In the genomic region with DNA sequence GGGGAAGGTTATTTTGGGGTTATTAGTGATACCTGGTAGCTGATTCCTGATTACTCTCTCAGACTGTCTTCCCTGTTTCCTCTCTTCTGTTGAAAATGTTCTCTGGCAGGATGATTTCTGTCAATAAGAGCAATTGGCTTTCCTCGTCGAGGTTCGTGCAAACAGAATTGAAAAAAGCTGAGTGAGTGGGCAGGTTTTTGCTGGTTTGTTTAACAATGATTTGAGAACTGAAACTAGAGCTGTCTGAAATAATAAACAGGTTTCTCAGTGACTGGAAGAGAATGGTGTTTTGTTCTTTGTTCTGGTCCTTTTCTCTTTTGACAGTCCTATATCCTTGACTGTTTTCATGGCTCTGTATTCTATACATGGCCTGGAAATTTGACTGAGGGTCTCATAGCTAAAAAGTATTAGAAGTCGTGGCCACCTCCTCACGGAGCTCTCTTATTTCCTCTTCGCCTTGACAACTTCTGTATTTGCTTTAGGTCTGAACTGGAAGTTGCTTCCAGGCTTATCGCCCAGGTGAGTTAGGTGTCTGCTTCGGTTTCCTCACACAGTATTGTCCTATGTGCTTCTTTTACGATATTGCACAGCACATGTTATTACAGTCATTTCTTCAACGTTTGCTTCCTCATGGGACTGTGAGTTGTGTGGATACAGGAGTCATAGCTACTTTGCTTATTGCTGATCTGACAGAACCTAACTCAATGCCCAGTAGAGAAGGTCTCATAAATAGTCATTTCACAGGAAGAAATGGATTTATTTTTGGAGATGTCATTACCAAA, we compare ENCODE assay signal across 1 cellular context.
TF ChIP-seq lines count a peak whose summit lies in the region.

No MANE protein-coding gene starts in this region.

TF ChIP-seq in GM12878, 131 proteins besides CTCF, POLR2A, EP300 and RAD21 (continued from another document and continues in another):
- TF ChIP-seq KLF5 (IDR thresholded peaks at IDR 0.05; ENCODE audit: partially characterized antibody) (no peak), ASH2L (IDR thresholded peaks at IDR 0.05; ENCODE audit: borderline replicate concordance, low read depth) (no peak), BACH1 (IDR thresholded peaks at IDR 0.05; ENCODE audit: borderline replicate concordance) (peak; percentile 46; the same call in 1 of the 2 replicates), CBFB (IDR thresholded peaks at IDR 0.05; ENCODE audit: low read depth) (no peak), TAF1 (IDR thresholded peaks at IDR 0.05; ENCODE audit: borderline replicate concordance, low read depth, low read length) (no peak), MYC (IDR thresholded peaks at IDR 0.05; ENCODE audit: insufficient read depth, insufficient read length, insufficient replicate concordance, low read length, severe bottlenecking) (no peak), TCF3 (IDR thresholded peaks at IDR 0.05; ENCODE audit: borderline replicate concordance, insufficient read depth, low read depth, low read length) (no peak), CHD4 (IDR thresholded peaks at IDR 0.05) (no peak), POLR2AphosphoS5 (IDR thresholded peaks at IDR 0.05; ENCODE audit: low read length) (no peak), NFYA (IDR thresholded peaks at IDR 0.05; ENCODE audit: borderline replicate concordance, low read depth, low read length) (no peak), ZBED1 (IDR thresholded peaks at IDR 0.05; ENCODE audit: borderline replicate concordance) (no peak), SREBF2 (IDR thresholded peaks at IDR 0.05; ENCODE audit: low read length) (no peak), ZNF384 (IDR thresholded peaks at IDR 0.05; ENCODE audit: borderline replicate concordance, low read depth, low read length) (peak; percentile 43; the same call in 1 of the 2 replicates), DPF2 (IDR thresholded peaks at IDR 0.05) (peak; percentile 77), MXI1 (IDR thresholded peaks at IDR 0.05; ENCODE audit: low read depth, low read length) (no peak), ESRRA (IDR thresholded peaks at IDR 0.05; ENCODE audit: low read length) (no peak), NFXL1 (IDR thresholded peaks at IDR 0.05; ENCODE audit: borderline replicate concordance) (no peak), SMC3 (IDR thresholded peaks at IDR 0.05; ENCODE audit: borderline replicate concordance, low read length) (no peak), SIN3A (IDR thresholded peaks at IDR 0.05; ENCODE audit: low read depth, low read length) (no peak), ZNF24 (IDR thresholded peaks at IDR 0.05) (no peak), MTA2 (IDR thresholded peaks at IDR 0.05; ENCODE audit: low read depth) (peak; percentile 73), BCL11A (IDR thresholded peaks at IDR 0.05; ENCODE audit: low read depth, low read length) (peak; percentile 81), CHD1 (IDR thresholded peaks at IDR 0.05; ENCODE audit: low read depth, low read length) (no peak), MTA3 (IDR thresholded peaks at IDR 0.05; ENCODE audit: borderline replicate concordance, low read length) (no peak), SUZ12 (IDR thresholded peaks at IDR 0.05; ENCODE audit: unreplicated experiment) (no peak), BMI1 (IDR thresholded peaks at IDR 0.05; ENCODE audit: borderline replicate concordance) (0 out of 2 replicates have a peak, but pooled peaks have one; percentile 15)
- TF ChIP-seq, protein P1, sequence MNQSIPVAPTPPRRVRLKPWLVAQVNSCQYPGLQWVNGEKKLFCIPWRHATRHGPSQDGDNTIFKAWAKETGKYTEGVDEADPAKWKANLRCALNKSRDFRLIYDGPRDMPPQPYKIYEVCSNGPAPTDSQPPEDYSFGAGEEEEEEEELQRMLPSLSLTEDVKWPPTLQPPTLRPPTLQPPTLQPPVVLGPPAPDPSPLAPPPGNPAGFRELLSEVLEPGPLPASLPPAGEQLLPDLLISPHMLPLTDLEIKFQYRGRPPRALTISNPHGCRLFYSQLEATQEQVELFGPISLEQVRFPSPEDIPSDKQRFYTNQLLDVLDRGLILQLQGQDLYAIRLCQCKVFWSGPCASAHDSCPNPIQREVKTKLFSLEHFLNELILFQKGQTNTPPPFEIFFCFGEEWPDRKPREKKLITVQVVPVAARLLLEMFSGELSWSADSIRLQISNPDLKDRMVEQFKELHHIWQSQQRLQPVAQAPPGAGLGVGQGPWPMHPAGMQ (IDR thresholded peaks at IDR 0.05; ENCODE audit: borderline replicate concordance) = no peak
- TF ChIP-seq, protein P2, sequence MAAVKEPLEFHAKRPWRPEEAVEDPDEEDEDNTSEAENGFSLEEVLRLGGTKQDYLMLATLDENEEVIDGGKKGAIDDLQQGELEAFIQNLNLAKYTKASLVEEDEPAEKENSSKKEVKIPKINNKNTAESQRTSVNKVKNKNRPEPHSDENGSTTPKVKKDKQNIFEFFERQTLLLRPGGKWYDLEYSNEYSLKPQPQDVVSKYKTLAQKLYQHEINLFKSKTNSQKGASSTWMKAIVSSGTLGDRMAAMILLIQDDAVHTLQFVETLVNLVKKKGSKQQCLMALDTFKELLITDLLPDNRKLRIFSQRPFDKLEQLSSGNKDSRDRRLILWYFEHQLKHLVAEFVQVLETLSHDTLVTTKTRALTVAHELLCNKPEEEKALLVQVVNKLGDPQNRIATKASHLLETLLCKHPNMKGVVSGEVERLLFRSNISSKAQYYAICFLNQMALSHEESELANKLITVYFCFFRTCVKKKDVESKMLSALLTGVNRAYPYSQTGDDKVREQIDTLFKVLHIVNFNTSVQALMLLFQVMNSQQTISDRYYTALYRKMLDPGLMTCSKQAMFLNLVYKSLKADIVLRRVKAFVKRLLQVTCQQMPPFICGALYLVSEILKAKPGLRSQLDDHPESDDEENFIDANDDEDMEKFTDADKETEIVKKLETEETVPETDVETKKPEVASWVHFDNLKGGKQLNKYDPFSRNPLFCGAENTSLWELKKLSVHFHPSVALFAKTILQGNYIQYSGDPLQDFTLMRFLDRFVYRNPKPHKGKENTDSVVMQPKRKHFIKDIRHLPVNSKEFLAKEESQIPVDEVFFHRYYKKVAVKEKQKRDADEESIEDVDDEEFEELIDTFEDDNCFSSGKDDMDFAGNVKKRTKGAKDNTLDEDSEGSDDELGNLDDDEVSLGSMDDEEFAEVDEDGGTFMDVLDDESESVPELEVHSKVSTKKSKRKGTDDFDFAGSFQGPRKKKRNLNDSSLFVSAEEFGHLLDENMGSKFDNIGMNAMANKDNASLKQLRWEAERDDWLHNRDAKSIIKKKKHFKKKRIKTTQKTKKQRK (IDR thresholded peaks at IDR 0.05; ENCODE audit: low read depth, low read length) = no peak
- TF ChIP-seq, protein P3, sequence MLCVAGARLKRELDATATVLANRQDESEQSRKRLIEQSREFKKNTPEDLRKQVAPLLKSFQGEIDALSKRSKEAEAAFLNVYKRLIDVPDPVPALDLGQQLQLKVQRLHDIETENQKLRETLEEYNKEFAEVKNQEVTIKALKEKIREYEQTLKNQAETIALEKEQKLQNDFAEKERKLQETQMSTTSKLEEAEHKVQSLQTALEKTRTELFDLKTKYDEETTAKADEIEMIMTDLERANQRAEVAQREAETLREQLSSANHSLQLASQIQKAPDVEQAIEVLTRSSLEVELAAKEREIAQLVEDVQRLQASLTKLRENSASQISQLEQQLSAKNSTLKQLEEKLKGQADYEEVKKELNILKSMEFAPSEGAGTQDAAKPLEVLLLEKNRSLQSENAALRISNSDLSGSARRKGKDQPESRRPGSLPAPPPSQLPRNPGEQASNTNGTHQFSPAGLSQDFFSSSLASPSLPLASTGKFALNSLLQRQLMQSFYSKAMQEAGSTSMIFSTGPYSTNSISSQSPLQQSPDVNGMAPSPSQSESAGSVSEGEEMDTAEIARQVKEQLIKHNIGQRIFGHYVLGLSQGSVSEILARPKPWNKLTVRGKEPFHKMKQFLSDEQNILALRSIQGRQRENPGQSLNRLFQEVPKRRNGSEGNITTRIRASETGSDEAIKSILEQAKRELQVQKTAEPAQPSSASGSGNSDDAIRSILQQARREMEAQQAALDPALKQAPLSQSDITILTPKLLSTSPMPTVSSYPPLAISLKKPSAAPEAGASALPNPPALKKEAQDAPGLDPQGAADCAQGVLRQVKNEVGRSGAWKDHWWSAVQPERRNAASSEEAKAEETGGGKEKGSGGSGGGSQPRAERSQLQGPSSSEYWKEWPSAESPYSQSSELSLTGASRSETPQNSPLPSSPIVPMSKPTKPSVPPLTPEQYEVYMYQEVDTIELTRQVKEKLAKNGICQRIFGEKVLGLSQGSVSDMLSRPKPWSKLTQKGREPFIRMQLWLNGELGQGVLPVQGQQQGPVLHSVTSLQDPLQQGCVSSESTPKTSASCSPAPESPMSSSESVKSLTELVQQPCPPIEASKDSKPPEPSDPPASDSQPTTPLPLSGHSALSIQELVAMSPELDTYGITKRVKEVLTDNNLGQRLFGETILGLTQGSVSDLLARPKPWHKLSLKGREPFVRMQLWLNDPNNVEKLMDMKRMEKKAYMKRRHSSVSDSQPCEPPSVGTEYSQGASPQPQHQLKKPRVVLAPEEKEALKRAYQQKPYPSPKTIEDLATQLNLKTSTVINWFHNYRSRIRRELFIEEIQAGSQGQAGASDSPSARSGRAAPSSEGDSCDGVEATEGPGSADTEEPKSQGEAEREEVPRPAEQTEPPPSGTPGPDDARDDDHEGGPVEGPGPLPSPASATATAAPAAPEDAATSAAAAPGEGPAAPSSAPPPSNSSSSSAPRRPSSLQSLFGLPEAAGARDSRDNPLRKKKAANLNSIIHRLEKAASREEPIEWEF (IDR thresholded peaks at IDR 0.05; ENCODE audit: insufficient replicate concordance, low read depth, low read length) = no peak
- TF ChIP-seq, protein P4, sequence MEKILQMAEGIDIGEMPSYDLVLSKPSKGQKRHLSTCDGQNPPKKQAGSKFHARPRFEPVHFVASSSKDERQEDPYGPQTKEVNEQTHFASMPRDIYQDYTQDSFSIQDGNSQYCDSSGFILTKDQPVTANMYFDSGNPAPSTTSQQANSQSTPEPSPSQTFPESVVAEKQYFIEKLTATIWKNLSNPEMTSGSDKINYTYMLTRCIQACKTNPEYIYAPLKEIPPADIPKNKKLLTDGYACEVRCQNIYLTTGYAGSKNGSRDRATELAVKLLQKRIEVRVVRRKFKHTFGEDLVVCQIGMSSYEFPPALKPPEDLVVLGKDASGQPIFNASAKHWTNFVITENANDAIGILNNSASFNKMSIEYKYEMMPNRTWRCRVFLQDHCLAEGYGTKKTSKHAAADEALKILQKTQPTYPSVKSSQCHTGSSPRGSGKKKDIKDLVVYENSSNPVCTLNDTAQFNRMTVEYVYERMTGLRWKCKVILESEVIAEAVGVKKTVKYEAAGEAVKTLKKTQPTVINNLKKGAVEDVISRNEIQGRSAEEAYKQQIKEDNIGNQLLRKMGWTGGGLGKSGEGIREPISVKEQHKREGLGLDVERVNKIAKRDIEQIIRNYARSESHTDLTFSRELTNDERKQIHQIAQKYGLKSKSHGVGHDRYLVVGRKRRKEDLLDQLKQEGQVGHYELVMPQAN (conservative IDR thresholded peaks at IDR 0.05) = no peak
- TF ChIP-seq, protein P5, sequence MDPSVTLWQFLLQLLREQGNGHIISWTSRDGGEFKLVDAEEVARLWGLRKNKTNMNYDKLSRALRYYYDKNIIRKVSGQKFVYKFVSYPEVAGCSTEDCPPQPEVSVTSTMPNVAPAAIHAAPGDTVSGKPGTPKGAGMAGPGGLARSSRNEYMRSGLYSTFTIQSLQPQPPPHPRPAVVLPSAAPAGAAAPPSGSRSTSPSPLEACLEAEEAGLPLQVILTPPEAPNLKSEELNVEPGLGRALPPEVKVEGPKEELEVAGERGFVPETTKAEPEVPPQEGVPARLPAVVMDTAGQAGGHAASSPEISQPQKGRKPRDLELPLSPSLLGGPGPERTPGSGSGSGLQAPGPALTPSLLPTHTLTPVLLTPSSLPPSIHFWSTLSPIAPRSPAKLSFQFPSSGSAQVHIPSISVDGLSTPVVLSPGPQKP (IDR thresholded peaks at IDR 0.05; ENCODE audit: low read depth, low read length) = no peak
- TF ChIP-seq, protein P6, sequence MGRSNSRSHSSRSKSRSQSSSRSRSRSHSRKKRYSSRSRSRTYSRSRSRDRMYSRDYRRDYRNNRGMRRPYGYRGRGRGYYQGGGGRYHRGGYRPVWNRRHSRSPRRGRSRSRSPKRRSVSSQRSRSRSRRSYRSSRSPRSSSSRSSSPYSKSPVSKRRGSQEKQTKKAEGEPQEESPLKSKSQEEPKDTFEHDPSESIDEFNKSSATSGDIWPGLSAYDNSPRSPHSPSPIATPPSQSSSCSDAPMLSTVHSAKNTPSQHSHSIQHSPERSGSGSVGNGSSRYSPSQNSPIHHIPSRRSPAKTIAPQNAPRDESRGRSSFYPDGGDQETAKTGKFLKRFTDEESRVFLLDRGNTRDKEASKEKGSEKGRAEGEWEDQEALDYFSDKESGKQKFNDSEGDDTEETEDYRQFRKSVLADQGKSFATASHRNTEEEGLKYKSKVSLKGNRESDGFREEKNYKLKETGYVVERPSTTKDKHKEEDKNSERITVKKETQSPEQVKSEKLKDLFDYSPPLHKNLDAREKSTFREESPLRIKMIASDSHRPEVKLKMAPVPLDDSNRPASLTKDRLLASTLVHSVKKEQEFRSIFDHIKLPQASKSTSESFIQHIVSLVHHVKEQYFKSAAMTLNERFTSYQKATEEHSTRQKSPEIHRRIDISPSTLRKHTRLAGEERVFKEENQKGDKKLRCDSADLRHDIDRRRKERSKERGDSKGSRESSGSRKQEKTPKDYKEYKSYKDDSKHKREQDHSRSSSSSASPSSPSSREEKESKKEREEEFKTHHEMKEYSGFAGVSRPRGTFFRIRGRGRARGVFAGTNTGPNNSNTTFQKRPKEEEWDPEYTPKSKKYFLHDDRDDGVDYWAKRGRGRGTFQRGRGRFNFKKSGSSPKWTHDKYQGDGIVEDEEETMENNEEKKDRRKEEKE (IDR thresholded peaks at IDR 0.05) = no peak
- TF ChIP-seq, protein P7, sequence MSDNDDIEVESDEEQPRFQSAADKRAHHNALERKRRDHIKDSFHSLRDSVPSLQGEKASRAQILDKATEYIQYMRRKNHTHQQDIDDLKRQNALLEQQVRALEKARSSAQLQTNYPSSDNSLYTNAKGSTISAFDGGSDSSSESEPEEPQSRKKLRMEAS (IDR thresholded peaks at IDR 0.05; ENCODE audit: low read depth, low read length) = no peak
- TF ChIP-seq, protein P8, sequence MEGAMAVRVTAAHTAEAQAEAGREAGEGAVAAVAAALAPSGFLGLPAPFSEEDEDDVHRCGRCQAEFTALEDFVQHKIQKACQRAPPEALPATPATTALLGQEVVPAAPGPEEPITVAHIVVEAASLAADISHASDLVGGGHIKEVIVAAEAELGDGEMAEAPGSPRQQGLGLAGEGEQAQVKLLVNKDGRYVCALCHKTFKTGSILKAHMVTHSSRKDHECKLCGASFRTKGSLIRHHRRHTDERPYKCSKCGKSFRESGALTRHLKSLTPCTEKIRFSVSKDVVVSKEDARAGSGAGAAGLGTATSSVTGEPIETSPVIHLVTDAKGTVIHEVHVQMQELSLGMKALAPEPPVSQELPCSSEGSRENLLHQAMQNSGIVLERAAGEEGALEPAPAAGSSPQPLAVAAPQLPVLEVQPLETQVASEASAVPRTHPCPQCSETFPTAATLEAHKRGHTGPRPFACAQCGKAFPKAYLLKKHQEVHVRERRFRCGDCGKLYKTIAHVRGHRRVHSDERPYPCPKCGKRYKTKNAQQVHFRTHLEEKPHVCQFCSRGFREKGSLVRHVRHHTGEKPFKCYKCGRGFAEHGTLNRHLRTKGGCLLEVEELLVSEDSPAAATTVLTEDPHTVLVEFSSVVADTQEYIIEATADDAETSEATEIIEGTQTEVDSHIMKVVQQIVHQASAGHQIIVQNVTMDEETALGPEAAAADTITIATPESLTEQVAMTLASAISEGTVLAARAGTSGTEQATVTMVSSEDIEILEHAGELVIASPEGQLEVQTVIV (IDR thresholded peaks at IDR 0.05; ENCODE audit: borderline replicate concordance, partially characterized antibody) = no peak
- TF ChIP-seq, protein P9, sequence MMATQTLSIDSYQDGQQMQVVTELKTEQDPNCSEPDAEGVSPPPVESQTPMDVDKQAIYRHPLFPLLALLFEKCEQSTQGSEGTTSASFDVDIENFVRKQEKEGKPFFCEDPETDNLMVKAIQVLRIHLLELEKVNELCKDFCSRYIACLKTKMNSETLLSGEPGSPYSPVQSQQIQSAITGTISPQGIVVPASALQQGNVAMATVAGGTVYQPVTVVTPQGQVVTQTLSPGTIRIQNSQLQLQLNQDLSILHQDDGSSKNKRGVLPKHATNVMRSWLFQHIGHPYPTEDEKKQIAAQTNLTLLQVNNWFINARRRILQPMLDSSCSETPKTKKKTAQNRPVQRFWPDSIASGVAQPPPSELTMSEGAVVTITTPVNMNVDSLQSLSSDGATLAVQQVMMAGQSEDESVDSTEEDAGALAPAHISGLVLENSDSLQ (IDR thresholded peaks at IDR 0.05) = peak; percentile 19; the same call in 1 of the 2 replicates
